In the genomic region with DNA sequence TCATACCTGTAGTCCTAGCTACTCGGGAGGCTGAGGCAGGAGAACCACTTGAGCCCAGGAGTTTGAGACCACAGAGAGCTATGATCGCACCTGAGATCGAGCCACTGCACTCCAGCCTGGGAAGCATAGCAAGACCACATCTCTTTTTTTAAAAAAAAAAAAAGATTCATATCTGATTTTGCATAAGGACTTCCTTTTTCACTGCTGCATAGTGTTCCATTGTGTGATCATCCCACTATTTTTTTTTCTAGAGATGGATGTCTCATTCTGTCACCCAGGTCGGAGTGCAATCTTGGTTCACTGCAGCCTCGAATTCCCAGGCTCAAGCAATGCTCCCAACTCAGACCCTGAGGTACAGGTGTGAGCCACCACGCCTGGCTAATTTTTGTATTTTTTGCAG, we compare ENCODE assay signal across 35 cellular contexts.
"Had no signal": no experiment of that assay in that cellular context is flagged by ENCODE, and none has a peak within 500 bp of the region (broad histone marks: within the 10 kb centered on the region; RNA-seq: fewer than 3 reads in every experiment).

No MANE protein-coding gene starts in this region.

- H3K9me3 ChIP-seq: MG63 had no signal

- H3K27me3 ChIP-seq: MG63 had no signal

- H3K4me3 ChIP-seq: MG63 had no signal

- DNase-seq: Karpas-422, Kasumi-1, MG63, MM.1S, MV-4-11, NCI-H1048, NCI-H1092, NCI-H1092 treated with DMSO at 0.1 percent for 48 hours, NCI-H1105, NCI-H1105 treated with DMSO at 0.1 percent for 48 hours, NCI-H1417, NCI-H1417 treated with DMSO at 0.1 percent for 48 hours, NCI-H1436, NCI-H1436 treated with DMSO at 0.1 percent for 48 hours, NCI-H146, NCI-H1694, NCI-H1694 treated with DMSO at 0.1 percent for 48 hours, NCI-H187, NCI-H187 treated with DMSO at 0.1 percent for 48 hours, NCI-H1930, NCI-H2029, NCI-H2029 treated with DMSO at 0.1 percent for 48 hours, NCI-H2081, NCI-H2081 treated with DMSO at 0.1 percent for 48 hours, NCI-H2107, NCI-H2171, NCI-H2171 treated with DMSO at 0.1 percent for 48 hours, NCI-H2227 treated with DMSO at 0.1 percent for 48 hours, NCI-H226, NCI-H345, NCI-H446, NCI-H446 treated with DMSO at 0.1 percent for 48 hours, NCI-H510A, NCI-H510A treated with DMSO at 0.1 percent for 48 hours, NCI-H524 had no signal

- H3K36me3 ChIP-seq: MG63 had no signal
